In the genomic region with DNA sequence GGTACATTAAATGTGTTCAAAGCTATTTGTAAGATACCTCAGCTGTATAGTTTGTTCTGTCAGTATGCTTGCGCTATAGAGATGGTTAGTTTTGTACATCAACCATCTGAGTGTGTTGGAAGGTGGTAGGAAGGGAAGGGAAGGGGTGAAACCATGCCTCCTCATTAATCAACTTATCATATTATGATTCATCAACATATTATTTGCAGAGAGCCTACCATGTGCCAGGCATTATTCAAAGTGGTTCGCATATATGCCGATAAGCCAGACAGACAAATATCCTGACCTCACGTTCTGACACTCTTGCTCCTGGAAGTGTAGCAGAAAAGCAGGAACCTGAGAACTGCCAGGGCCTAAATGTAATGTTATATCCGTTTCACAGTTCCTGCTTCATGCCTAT, we compare ENCODE assay signal across 18 cellular contexts.
"Had no signal": no experiment of that assay in that cellular context is flagged by ENCODE, and none has a peak within 500 bp of the region (broad histone marks: within the 10 kb centered on the region; RNA-seq: fewer than 3 reads in every experiment).

No MANE protein-coding gene starts in this region.

- H3K4me3 ChIP-seq: cardiac muscle cell, lower lobe of right lung, psoas muscle, upper lobe of left lung had no signal

- ATAC-seq: activated CD8-positive, alpha-beta memory T cell treated with anti-CD3 and anti-CD28 coated beads, Interleukin-2, amount 10 ng/mL, durations not matched to agents 7 days and 5 days; activated naive CD4-positive, alpha-beta T cell treated with anti-CD3 and anti-CD28 coated beads, Interleukin-2, amount 50 U/mL, for 72 hours; activated T-cell treated with anti-CD3 and anti-CD28 coated beads, Interleukin-2, amount 50 U/mL, for 4 hours; psoas muscle; sciatic nerve; stimulated activated naive CD8-positive, alpha-beta T cell treated with anti-CD3 and anti-CD28 coated beads, Interleukin-15, Interleukin-2, amounts not matched to agents 100 U/mL and 50 U/mL, for 24 hours had no signal

- FAIRE-seq: colon had no signal

- H3K4me1 ChIP-seq: lower lobe of right lung, psoas muscle, upper lobe of left lung had no signal

- H3K9me3 ChIP-seq: lower lobe of right lung, psoas muscle had no signal

- DNase-seq: activated CD4-positive, alpha-beta T cell treated with anti-CD3 and anti-CD28 coated beads, Interleukin-2, amount 50 U/mL, for 4 hours; activated CD8-positive, alpha-beta memory T cell treated with anti-CD3 and anti-CD28 coated beads, Interleukin-2, amount 10 ng/mL, durations not matched to agents 7 days and 5 days; activated effector memory CD4-positive, alpha-beta T cell treated with anti-CD3 and anti-CD28 coated beads, Interleukin-2, amount 50 U/mL, for 16 hours; activated T-cell treated with anti-CD3 and anti-CD28 coated beads, Interleukin-2, amount 50 U/mL, for 4 hours; aorta; hypothalamus; left cardiac atrium; lower lobe of right lung; naive B cell; nucleus accumbens; psoas muscle; stimulated activated naive CD8-positive, alpha-beta T cell treated with anti-CD3 and anti-CD28 coated beads, Interleukin-15, Interleukin-2, amounts not matched to agents 100 U/mL and 50 U/mL, for 24 hours; T-helper 2 cell; upper lobe of left lung had no signal

- H3K27ac ChIP-seq: cardiac muscle cell, lower lobe of right lung, psoas muscle, upper lobe of left lung had no signal

- H3K27me3 ChIP-seq: cardiac muscle cell, upper lobe of left lung had no signal
